8 cellular contexts compared by ENCODE assay signal in the genomic region with DNA sequence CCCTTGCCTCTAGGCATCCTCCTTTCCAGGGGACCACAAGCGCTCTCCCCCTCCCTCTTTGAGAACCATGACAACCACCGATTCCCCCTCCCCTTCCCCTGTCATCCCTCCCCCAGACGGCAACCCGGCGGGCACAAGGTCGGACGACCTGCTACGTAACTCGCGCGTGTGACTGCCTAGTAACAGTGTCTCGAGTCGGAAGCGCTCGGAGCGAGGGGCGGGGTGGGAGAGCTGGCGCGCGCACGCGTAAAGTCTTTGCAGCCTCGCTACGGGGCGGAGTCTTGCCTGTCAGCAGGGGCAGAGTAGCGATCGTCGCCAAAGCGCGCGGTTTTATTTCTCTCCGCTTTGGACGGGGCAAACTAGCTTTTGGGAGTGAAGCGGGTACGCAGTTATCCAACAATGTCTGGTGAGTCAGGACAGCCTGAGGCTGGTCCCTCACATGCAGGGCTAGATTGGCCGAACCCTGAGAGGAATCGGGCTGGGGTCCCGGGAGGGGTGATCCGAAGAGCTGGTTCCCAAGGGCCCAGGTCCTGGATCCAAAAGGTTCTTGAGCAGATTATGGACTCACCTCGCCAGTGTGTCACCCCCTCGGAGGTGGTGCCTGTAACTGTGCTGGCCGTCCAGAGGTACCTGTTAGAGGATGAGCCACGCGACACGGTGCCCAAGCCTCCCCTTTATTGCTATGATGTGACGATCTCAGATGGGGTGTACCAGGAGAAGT. TPM values are rescaled to one million over a fixed set of nuclear protein-coding genes. Genes with fewer than 3 reads are reported as not detected.
DNase-seq lines count a peak whose midpoint lies in the region; ATAC-seq, FAIRE-seq and TF ChIP-seq lines count a peak whose summit lies in the region.

Gene RADX (plus strand): TSS at position 297 of the 721 bp plus-strand sequence. CDS start 103 bp downstream, at position 400.

- H4K5ac ChIP-seq in H1 (ENCODE audit: insufficient read length, low read depth, low read length), result no peak within 1 kb of the TSS
- H4K5ac ChIP-seq in mesendoderm (ENCODE audit: low read length), result no peak within 1 kb of the TSS

- H3K9ac ChIP-seq in H1 (replicated peaks in 1 of 4; ENCODE audit: extremely low read depth in 1 of 4, low read depth in 3 of 4, low read length in 3 of 4) (peak within 1 kb of the TSS in 3 of 4 experiments; percentile 29 to 79 (median 47); a peak in 4 of 7 replicates), mesendoderm (ENCODE audit: low read length) (peak within 1 kb of the TSS; percentile 47)

- H3K14ac ChIP-seq in H1 (ENCODE audit: insufficient read length), result no peak within 1 kb of the TSS

- H4K20me1 ChIP-seq in H1 (replicated peaks in 1 of 2; ENCODE audit: control insufficient read depth in 1 of 2, insufficient read depth in 2 of 2, low read length in 2 of 2), result no peaks in the 10 kb centered on the region

- H3K18ac ChIP-seq in H1 (ENCODE audit: extremely low read depth, low read length), result no peak within 1 kb of the TSS
- no peak within 1 kb of the TSS for H3K18ac ChIP-seq in mesendoderm (ENCODE audit: low read length)

- H3K79me2 ChIP-seq in H1 (ENCODE audit: control insufficient read depth in 1 of 2, insufficient read depth in 2 of 2, low read length in 2 of 2) (no peaks in the 10 kb centered on the region), mesendoderm (ENCODE audit: control insufficient read depth, insufficient read depth, low read length) (no peaks in the 10 kb centered on the region)

- peaks cover 2% of the 10 kb centered on the region; the same call in 1 of the 2 replicates for H3K23me2 ChIP-seq in H1 (ENCODE audit: low read depth, low read length)

- H3K4me3 ChIP-seq in A549 (peak within 1 kb of the TSS; percentile 50), H1 (ENCODE audit: extremely low read depth in 1 of 4, insufficient read depth in 2 of 4, low read depth in 3 of 4, low read length in 4 of 4) (peak within 1 kb of the TSS; percentile 57 to 74 (median 63)), mesendoderm (ENCODE audit: low read length) (peak within 1 kb of the TSS; percentile 32)

- POLR2A ChIA-PET in A549 (lab: Yijun Ruan, JAX) (no interaction called here), H1 (lab: Charles Lee; ENCODE audit: partially characterized antibody) (no interaction called here)

- H3K23ac ChIP-seq in H1 (ENCODE audit: insufficient read length) (no peak within 1 kb of the TSS), mesendoderm (ENCODE audit: low read length) (no peak within 1 kb of the TSS)

- WGBS in A549 (ENCODE audit: missing lambda C conversion rate), result 3% methylated on average over 17 of the region's 46 CpGs
- WGBS in H1 (ENCODE audit: extremely low coverage in 1 of 2, insufficient coverage in 1 of 2, insufficient read length in 1 of 2, insufficient replicate concordance in 2 of 2, low coverage in 1 of 2, low lambda C conversion rate in 2 of 2, missing lambda C conversion rate in 1 of 2), 2 experiments, result 1% methylated on average over 20 of the region's 46 CpGs; no CpG with 5 or more reads in 1 of the 2 experiments
- WGBS in mesendoderm (ENCODE audit: extremely low coverage, insufficient coverage, low lambda C conversion rate), result no CpG with 5 or more reads among the region's 46 CpGs

- CTCF ChIA-PET in A549 (lab: Yijun Ruan, JAX) (interaction anchor here (0.9 kb wide), 1 partner anchor 8 kb away, joined by 3 read pairs; no protein-coding TSS in a partner anchor), H1 (lab: Charles Lee; ENCODE audit: partially characterized antibody) (interaction anchor here (0.6 kb wide), 1 partner anchor 96 kb away, joined by 4 read pairs; no protein-coding TSS in a partner anchor)

- TF ChIP-seq CTCF in A549 (IDR thresholded peaks at IDR 0.05), result no peak
- no peak for TF ChIP-seq CTCF in H1 (IDR thresholded peaks at IDR 0.05; ENCODE audit: control extremely low read depth in 1 of 3, insufficient read depth in 1 of 3, low read depth in 1 of 3, low read length in 3 of 3)

- H2BK12ac ChIP-seq in H1 (ENCODE audit: low read depth, low read length), result peak within 1 kb of the TSS; percentile 68; the same call in 1 of the 2 replicates

- peak; percentile 86 for FAIRE-seq in A549 (lab: Jason Lieb, UNC)
- peak; percentile 68 for FAIRE-seq in H1 (lab: Jason Lieb, UNC)

- H2BK5ac ChIP-seq in H1 (ENCODE audit: low read depth, low read length) (no peak within 1 kb of the TSS), mesendoderm (ENCODE audit: low read length) (no peak within 1 kb of the TSS)

- TF ChIP-seq EP300 in A549 (IDR thresholded peaks at IDR 0.05) (no peak), H1 (IDR thresholded peaks at IDR 0.05; ENCODE audit: borderline replicate concordance in 1 of 2, low read depth in 2 of 2, low read length in 2 of 2) (no peak)

- peak within 1 kb of the TSS; percentile 92 for H2AFZ ChIP-seq in H1 (ENCODE audit: low read length)

- H3K4ac ChIP-seq in H1 (replicated peaks; ENCODE audit: insufficient read length, low read depth, low read length) (no peak within 1 kb of the TSS), mesendoderm (ENCODE audit: low read depth, low read length) (no peak within 1 kb of the TSS)

- H3K4me1 ChIP-seq in A549, result no peaks in the 10 kb centered on the region
- H3K4me1 ChIP-seq in H1 (replicated peaks in 1 of 4; ENCODE audit: control insufficient read depth in 3 of 4, insufficient read depth in 4 of 4, low read length in 3 of 4), result 0 out of 7 replicates have a peak, but pooled peaks cover 0 to 2% (median 0%) of the 10 kb centered on the region in 4 experiments
- H3K4me1 ChIP-seq in mesendoderm (ENCODE audit: control insufficient read depth, low read depth, low read length), result no peaks in the 10 kb centered on the region

- no peak within 1 kb of the TSS for H3K56ac ChIP-seq in H1 (replicated peaks; ENCODE audit: insufficient read length, low read depth, low read length)
- H3K56ac ChIP-seq in mesendoderm (ENCODE audit: low read length), result peak within 1 kb of the TSS; percentile 42

- H3K9me3 ChIP-seq in A549 (no peaks in the 10 kb centered on the region), H1 (ENCODE audit: insufficient read depth in 2 of 2, low read depth in 1 of 2, low read length in 1 of 2) (no peaks in the 10 kb centered on the region)

- H4K91ac ChIP-seq in H1 (replicated peaks; ENCODE audit: insufficient read length, low read length), result no peak within 1 kb of the TSS

- H2BK20ac ChIP-seq in H1 (ENCODE audit: low read length), result no peak within 1 kb of the TSS

- H3K4me2 ChIP-seq in A549 (peak within 1 kb of the TSS; percentile 89), H1 (ENCODE audit: insufficient read depth in 1 of 2, low read depth in 2 of 2, low read length in 2 of 2) (peak within 1 kb of the TSS; percentile 70 to 84), mesendoderm (ENCODE audit: low read length) (peak within 1 kb of the TSS; percentile 49)

- TF ChIP-seq RAD21 in A549 (conservative IDR thresholded peaks at IDR 0.05 in 1 of 2, IDR thresholded peaks at IDR 0.05 in 1 of 2) (no peak), H1 (IDR thresholded peaks at IDR 0.05 in 1 of 2, conservative IDR thresholded peaks at IDR 0.05 in 1 of 2; ENCODE audit: low read depth in 2 of 2, low read length in 2 of 2) (no peak)

- H2BK120ac ChIP-seq in H1 (replicated peaks; ENCODE audit: low read depth, low read length), result no peak within 1 kb of the TSS
- H2BK120ac ChIP-seq in mesendoderm (ENCODE audit: low read depth, low read length), result no peak within 1 kb of the TSS

- H2AK5ac ChIP-seq in H1 (ENCODE audit: low read depth, low read length), result no peak within 1 kb of the TSS
- no peak within 1 kb of the TSS for H2AK5ac ChIP-seq in mesendoderm (ENCODE audit: low read length)

- H3K36me3 ChIP-seq in H1 (ENCODE audit: control insufficient read depth in 2 of 4, insufficient read depth in 4 of 4, low read length in 3 of 4) (no peaks in the 10 kb centered on the region), mesendoderm (ENCODE audit: control insufficient read depth, insufficient read depth, low read length) (no peaks in the 10 kb centered on the region)

- ATAC-seq in A549 (peak; percentile 91 to 99), GM18861 (IDR thresholded peaks at IDR 0.05; ENCODE audit: unreplicated experiment) (peak; percentile 96), HG03060 (IDR thresholded peaks at IDR 0.05; ENCODE audit: low read depth, unreplicated experiment) (peak; percentile 88)

- H2BK15ac ChIP-seq in H1 (ENCODE audit: low read length) (no peak within 1 kb of the TSS), mesendoderm (replicated peaks; ENCODE audit: low read depth) (no peak within 1 kb of the TSS)

- H3K27me3 ChIP-seq in H1 (replicated peaks in 1 of 4; ENCODE audit: control insufficient read depth in 3 of 4, extremely low read depth in 1 of 4, insufficient read depth in 3 of 4, low read length in 3 of 4), result no peaks in the 10 kb centered on the region; a peak in 1 of 7 replicates
- no peaks in the 10 kb centered on the region for H3K27me3 ChIP-seq in mesendoderm (ENCODE audit: insufficient read depth, low read length, poor library complexity)

- H3K27ac ChIP-seq in A549 (0 out of 6 replicates have a peak within 1 kb of the TSS, but pooled peaks of 1 of the 2 experiments have one; percentile 19), H1 (ENCODE audit: low read depth, low read length) (no peak within 1 kb of the TSS), mesendoderm (ENCODE audit: low read depth, low read length) (no peak within 1 kb of the TSS)

- H3K79me1 ChIP-seq in H1 (ENCODE audit: low read depth, low read length) (no peaks in the 10 kb centered on the region), mesendoderm (ENCODE audit: low read length) (no peaks in the 10 kb centered on the region)

- DNase-seq in A549 (ENCODE audit: low read depth in 1 of 2, low spot score in 1 of 2) (peak; percentile 36 to 61), NCI-H510A treated with DMSO at 0.1 percent for 48 hours (lab: John Stamatoyannopoulos, UW) (peak; percentile 80), H1 (ENCODE audit: low read depth in 1 of 2, low spot score in 2 of 2) (peak; percentile 60 to 75), mesendoderm (peak; percentile 92)
- peak; percentile 87 for DNase-seq in activated CD8-positive, alpha-beta memory T cell treated with anti-CD3 and anti-CD28 coated beads for 24 hours
- DNase-seq in stimulated activated CD8-positive, alpha-beta memory T cell treated with anti-CD3 and anti-CD28 coated beads, Interleukin-12 subunit alpha, Interleukin-12 subunit beta, amount 100 ng/mL, for 24 hours (ENCODE audit: extremely low read depth), result peak; percentile 53

- H4K8ac ChIP-seq in H1 (ENCODE audit: extremely low read depth, insufficient read depth, low read length) (no peak within 1 kb of the TSS), mesendoderm (ENCODE audit: low read depth, low read length) (no peak within 1 kb of the TSS)

- TF ChIP-seq POLR2A in A549 (IDR thresholded peaks at IDR 0.05; ENCODE audit: low read length) (no peak), H1 (IDR thresholded peaks at IDR 0.05; ENCODE audit: control extremely low read depth in 1 of 2, low read depth in 2 of 2, low read length in 2 of 2) (no peak)

RNA-seq across cellular contexts. Expression of gene RADX, which starts in this region (rescaled TPM):
- polyA plus RNA-seq in A549 (2011; rRNA removed) (0.25 and 0.29 TPM in 2 replicates), A549 (2017; fragmentation: RNase III; extraction: RNeasy Plus Mini Kit Qiagen cat#74134 plus additional on column Dnase treatment) (0.07 to 0.12 TPM (median 0.09 TPM) in 3 replicates), H1 (2011; rRNA removed) (0.89 and 1.7 TPM in 2 replicates)
- 0.04 and 0.07 TPM in 2 replicates for polyA plus RNA-seq in A549 (2012; cell fraction: cytosol; rRNA removed)
- 0.05 and 0.06 TPM in 2 replicates for polyA plus RNA-seq in A549 (2012; cell fraction: nucleus; rRNA removed)
- 0.04 TPM in 1 of 2 replicates, not detected in the other for polyA minus RNA-seq in A549 (2011; rRNA and poly(A)+ RNA removed)
- total RNA-seq in H1 (2021; fragmentation: NEBNext Ultra II Directional; extraction: Animal tissue kit (Norgen Biotek cat#: 25700)), result 3.5 and 4.5 TPM in 2 replicates
- polyA plus RNA-seq in H1 (2011; cell fraction: cytosol; rRNA removed), result 2.4 TPM
- 1.2 TPM for polyA plus RNA-seq in H1 (2011; cell fraction: nucleus; rRNA removed)
- polyA plus RNA-seq in H1 (2012, experiment 1 of 2), result 2.1 to 6.1 TPM (median 2.6 TPM) in 4 replicates
- 0.39 TPM for polyA plus RNA-seq in H1 (2012, experiment 2 of 2)
- polyA plus RNA-seq in H1 (2013, experiment 1 of 2), result 5.5 TPM
- 5.2 TPM for polyA plus RNA-seq in H1 (2013, experiment 2 of 2)
- 1.5 and 3.5 TPM in 2 replicates for polyA minus RNA-seq in H1 (2011; rRNA and poly(A)+ RNA removed)
- polyA minus RNA-seq in H1 (2011; cell fraction: cytosol; rRNA and poly(A)+ RNA removed), result 1.4 TPM
- 3.8 TPM for polyA minus RNA-seq in H1 (2011; cell fraction: nucleus; rRNA and poly(A)+ RNA removed)
- 2.5 TPM for polyA plus RNA-seq in mesendoderm (2013, experiment 1 of 2)
- polyA plus RNA-seq in mesendoderm (2013, experiment 2 of 2), result 2.0 TPM

Comparison
In these comparisons a context has a peak if more than half of its experiments do, and no peak if none do; other contexts are left out.
1. Peak in DNase-seq, ATAC-seq, H3K4me3 ChIP-seq and H3K4me2 ChIP-seq in A549; RNA of the gene not detected or under 1 TPM.
2. Of the 18 proteins assayed by ChIP-seq in both H1 and A549: peak only in H1: none; only in A549: KDM1A and PHF8; in both: E2F6 and MAX; in neither: 14.